Comparison of ENCODE assay signal across 18 cellular contexts in genomic region chr1:35033346-35033745, GRCh38. TPM values are rescaled to one million over a fixed set of nuclear protein-coding genes. Genes with fewer than 3 reads are reported as not detected.
DNase-seq lines count a peak whose midpoint lies in the region; ATAC-seq, FAIRE-seq and TF ChIP-seq lines count a peak whose summit lies in the region.
"Had no signal": no experiment of that assay in that cellular context is flagged by ENCODE, and none has a peak within 500 bp of the region (broad histone marks: within the 10 kb centered on the region; RNA-seq: fewer than 3 reads in every experiment).

No MANE protein-coding gene starts in this region.

- H3K9me2 ChIP-seq in PC-3 (replicated peaks; ENCODE audit: low read length) = no peaks in the 10 kb centered on the region

- in situ Hi-C loops in K562 (cut with MboI) = no loop called here

- no peak for TF ChIP-seq CTCF in CD4-positive, alpha-beta T cell (IDR thresholded peaks at IDR 0.05)
- TF ChIP-seq CTCF in HEK293 (tag by site-specific recombination; IDR thresholded peaks at IDR 0.05) (no peak), K562 (IDR thresholded peaks at IDR 0.05 in 2 of 3, conservative IDR thresholded peaks at IDR 0.05 in 1 of 3; ENCODE audit: insufficient read depth in 2 of 3, low read depth in 1 of 3, low read length in 3 of 3) (no peak), PC-3 (conservative IDR thresholded peaks at IDR 0.05; ENCODE audit: low read depth, low read length) (no peak)

- H3K4me2 ChIP-seq in K562 (ENCODE audit: insufficient read depth, low read length) (no peak overlapping the region), PC-3 (ENCODE audit: low read length) (no peak overlapping the region)
- H3K4me2 ChIP-seq: BLaER1 treated with 17β-estradiol and CSF1 and Interleukin-3, amounts not matched to agents 10 nM and 100 nM had no signal

- no peaks in the 10 kb centered on the region for H3F3A ChIP-seq in PC-3 (ENCODE audit: low read length, unreplicated experiment)

- H3K36me3 ChIP-seq in HEK293 (ENCODE audit: control insufficient read depth in 2 of 2, insufficient read depth in 1 of 2, low read length in 2 of 2) (peaks cover 0 to 4% of the 10 kb centered on the region in 2 experiments; a peak in 2 of 3 replicates), K562 (ENCODE audit: control insufficient read depth, insufficient read depth, low read length) (peaks cover 6% of the 10 kb centered on the region; the same call in 2 of the 3 replicates), PC-3 (ENCODE audit: low read depth, low read length) (no peaks in the 10 kb centered on the region)

- no peak overlapping the region for H3K27ac Mint-ChIP-seq in CD4-positive, alpha-beta T cell
- H3K27ac Mint-ChIP-seq: B cell, H9, HFFc6, IgD-negative memory B cell had no signal

- H3K27me3 ChIP-seq in CD4-positive, alpha-beta T cell (ENCODE audit: control insufficient read depth, insufficient read depth, low read length) = no peaks in the 10 kb centered on the region
- H3K27me3 ChIP-seq in K562 (ENCODE audit: control insufficient read depth in 2 of 2, insufficient read depth in 2 of 2, low read length in 2 of 2) (no peaks in the 10 kb centered on the region), PC-3 (ENCODE audit: low read length) (no peaks in the 10 kb centered on the region)
- H3K27me3 ChIP-seq: BLaER1 treated with 17β-estradiol and CSF1 and Interleukin-3, amounts not matched to agents 10 nM and 100 nM had no signal

- TF ChIP-seq RAD21 in K562 (CRISPR knock-in tag; conservative IDR thresholded peaks at IDR 0.05 in 1 of 2, IDR thresholded peaks at IDR 0.05 in 1 of 2) = no peak

- POLR2A ChIA-PET in CD4-positive, alpha-beta T cell (lab: Charles Lee) = no interaction called here
- POLR2A ChIA-PET in HEK293 (lab: Yijun Ruan, JAX) = no interaction called here
- POLR2A ChIA-PET in K562 (lab: Yijun Ruan, JAX) = no interaction called here
- POLR2A ChIA-PET in PC-3 (lab: Charles Lee; ENCODE audit: unreplicated experiment) = no interaction called here

- H2AFZ ChIP-seq in K562 (ENCODE audit: low read depth, low read length) (no peak overlapping the region), PC-3 (ENCODE audit: low read length) (no peak overlapping the region)

- H3K4me1 ChIP-seq in HEK293 (ENCODE audit: control insufficient read depth, insufficient read depth, low read length) (no peaks in the 10 kb centered on the region), K562 (replicated peaks in 1 of 2; ENCODE audit: control insufficient read depth in 2 of 2, insufficient read depth in 2 of 2, low read length in 2 of 2) (peaks cover 0 to 7% of the 10 kb centered on the region in 2 experiments; a peak in 3 of 5 replicates), PC-3 (ENCODE audit: insufficient read depth, low read length) (peaks cover 15% of the 10 kb centered on the region)
- H3K4me1 ChIP-seq: Caco-2 had no signal

- FAIRE-seq in K562 (lab: Jason Lieb, UNC) = no peak
- FAIRE-seq: D721Med, GM12891, GM18507, H1, HepG2 had no signal

- no peak for TF ChIP-seq POLR2A in K562 (conservative IDR thresholded peaks at IDR 0.05)

- no peak overlapping the region for H3K27ac ChIP-seq in CD4-positive, alpha-beta T cell (ENCODE audit: low read depth, low read length)
- no peak overlapping the region for H3K27ac ChIP-seq in HEK293 (ENCODE audit: extremely low read depth, low read depth, low read length)
- no peak overlapping the region for H3K27ac ChIP-seq in K562 (ENCODE audit: extremely low read depth, low read depth, low read length)
- H3K27ac ChIP-seq in PC-3 (ENCODE audit: low read length) = no peak overlapping the region
- H3K27ac ChIP-seq: BLaER1 treated with 17β-estradiol and CSF1 and Interleukin-3, amounts not matched to agents 10 nM and 100 nM had no signal

- no peaks in the 10 kb centered on the region for H3K9me3 ChIP-seq in CD4-positive, alpha-beta T cell (ENCODE audit: control insufficient read depth, low read length)
- no peaks in the 10 kb centered on the region for H3K9me3 ChIP-seq in HEK293 (ENCODE audit: control insufficient read depth, insufficient read depth, low read depth, low read length)
- peaks cover 15% of the 10 kb centered on the region for H3K9me3 ChIP-seq in K562 (replicated peaks; ENCODE audit: control insufficient read depth, insufficient read depth, low read depth, low read length)
- no peaks in the 10 kb centered on the region for H3K9me3 ChIP-seq in PC-3 (ENCODE audit: low read length)
- H3K9me3 ChIP-seq: Caco-2 had no signal

- H3K9ac ChIP-seq in K562 (ENCODE audit: insufficient read depth in 1 of 2, low read depth in 2 of 2, low read length in 2 of 2) = no peak overlapping the region
- H3K9ac ChIP-seq in PC-3 (ENCODE audit: low read length) = no peak overlapping the region
- H3K9ac ChIP-seq: BLaER1 treated with 17β-estradiol and CSF1 and Interleukin-3, amounts not matched to agents 10 nM and 100 nM had no signal

- no peak for DNase-seq in CD4-positive, alpha-beta T cell
- no peak for DNase-seq in K562 (ENCODE audit: extremely low read depth in 1 of 4, low spot score in 3 of 4)
- no peak for DNase-seq in PC-3
- DNase-seq in HCEC 1CT = no peak
- DNase-seq: Caco-2, H9, HFFc6, KG1 had no signal

- ATAC-seq in CD4-positive, alpha-beta T cell (ENCODE audit: poor library complexity) = no peak
- ATAC-seq in K562 (no peak), GM21529 (IDR thresholded peaks at IDR 0.05; ENCODE audit: unreplicated experiment) (no peak), PC-3 (no peak)
- ATAC-seq: HepG2 had no signal

- CTCF ChIA-PET in CD4-positive, alpha-beta T cell (lab: Charles Lee) = interaction anchor here (0.6 kb wide), 1 partner anchor 466 kb away, joined by 3 read pairs; no protein-coding TSS in a partner anchor
- CTCF ChIA-PET in HEK293 (lab: Yijun Ruan, JAX) (no interaction called here), K562 (lab: Yijun Ruan, JAX; ENCODE audit: low intra/inter-chr PET ratio) (no interaction called here), PC-3 (lab: Charles Lee) (no interaction called here)

- H3K4me3 ChIP-seq in HEK293 (ENCODE audit: low read depth, low read length) (no peak overlapping the region), K562 (no peak overlapping the region), PC-3 (ENCODE audit: low read length) (no peak overlapping the region)

- H3K36me3 Mint-ChIP-seq in CD4-positive, alpha-beta T cell (ENCODE audit: low read depth) = peaks cover 27% of the 10 kb centered on the region

- 42% methylated on average over 1 of the region's 1 CpG for WGBS in K562 (ENCODE audit: insufficient coverage, low coverage, missing lambda C conversion rate)

- no peak for TF ChIP-seq EP300 in K562 (IDR thresholded peaks at IDR 0.05; ENCODE audit: low read length)

- H4K20me1 ChIP-seq in K562 (replicated peaks; ENCODE audit: control insufficient read depth, insufficient read depth, low read length) (no peaks in the 10 kb centered on the region), PC-3 (ENCODE audit: low read length) (no peaks in the 10 kb centered on the region)
- H4K20me1 ChIP-seq: BLaER1 treated with 17β-estradiol and CSF1 and Interleukin-3, amounts not matched to agents 10 nM and 100 nM had no signal

- no peaks in the 10 kb centered on the region for H3K9me3 Mint-ChIP-seq in CD4-positive, alpha-beta T cell

- intact Hi-C loops in CD4-positive, alpha-beta T cell (cut with DNase I, micrococcal nuclease) = loop anchor here in 1 of 2 experiments (1.0 to 10.0 kb wide), 5 partner anchors 43 to 521 kb away; partner anchors contain the start of genes KIAA0319L, NCDN and SFPQ
- intact Hi-C loops in K562 (cut with micrococcal nuclease) (loop anchor here (5.0 to 10.0 kb wide), 2 partner anchors 104 to 151 kb away; no protein-coding TSS in a partner anchor), PC-3 (cut with micrococcal nuclease) (loop anchor here (2.0 to 10.0 kb wide), 3 partner anchors 44 to 231 kb away; partner anchors contain the start of genes SFPQ, ZMYM1 and ZMYM4)

- BruUV-seq in K562 (replicated peaks; lab: Mats Ljungman, UMichigan) = no TSS peak
- BruUV-seq in PC-3 (replicated peaks; lab: Mats Ljungman, UMichigan) = no TSS peak

- H3K9me1 ChIP-seq in K562 (ENCODE audit: control insufficient read depth, insufficient read depth, low read length) = no peaks in the 10 kb centered on the region

- no peaks in the 10 kb centered on the region for H3K27me3 Mint-ChIP-seq in CD4-positive, alpha-beta T cell
- H3K27me3 Mint-ChIP-seq: B cell, IgD-negative memory B cell had no signal

- peak overlapping the region; percentile 52 for H3K4me3 Mint-ChIP-seq in CD4-positive, alpha-beta T cell
- H3K4me3 Mint-ChIP-seq: B cell, H9, HFFc6 had no signal

- peaks cover 26% of the 10 kb centered on the region for H3K79me2 ChIP-seq in K562 (ENCODE audit: control insufficient read depth, insufficient read depth, low read length)
- H3K79me2 ChIP-seq in PC-3 (ENCODE audit: low read length) = peaks cover 20% of the 10 kb centered on the region

- H3K4me1 Mint-ChIP-seq in CD4-positive, alpha-beta T cell (ENCODE audit: low read depth) = peaks cover 31% of the 10 kb centered on the region

RNA-seq across cellular contexts. Expression of gene ZMYM6, which starts 1.6 kb away (rescaled TPM):
- total RNA-seq in CD4-positive, alpha-beta T cell = 10 to 100 TPM; 23.6 to 30.3 TPM
- total RNA-seq in K562 (2011; cell fraction: chromatin; rRNA removed; ENCODE audit: low replicate concordance) = 68.5 and 124 TPM in 2 replicates
- total RNA-seq in K562 (2011; cell fraction: nucleolus; rRNA removed) = 42.4 and 49.6 TPM in 2 replicates
- total RNA-seq in K562 (2011; cell fraction: nucleoplasm; rRNA removed) = 65.0 and 87.1 TPM in 2 replicates
- 8.9 and 9.0 TPM in 2 replicates for total RNA-seq in K562 (2014; rRNA removed)
- total RNA-seq in K562 (2014; rRNA removed; fragmentation: Illumina TruSeq; extraction: Trizol) = 19.7 and 20.8 TPM in 2 replicates
- total RNA-seq in K562 (2015; rRNA removed; fragmentation: Illumina TruSeq; extraction: Trizol) = 15.8 and 18.7 TPM in 2 replicates
- 19.3 and 21.4 TPM in 2 replicates for total RNA-seq in K562 (2021)
- 19.6 and 22.6 TPM in 2 replicates for polyA plus RNA-seq in K562 (2011; rRNA removed)
- 6.0 and 11.4 TPM in 2 replicates for polyA plus RNA-seq in K562 (2011; cell fraction: cytosol; rRNA removed)
- 48.1 and 49.8 TPM in 2 replicates for polyA plus RNA-seq in K562 (2011; cell fraction: nucleus; rRNA removed)
- 13.0 and 15.5 TPM in 2 replicates for polyA plus RNA-seq in K562 (2012)
- polyA plus RNA-seq in K562 (2014; fragmentation: Illumina TruSeq; extraction: Trizol) = 16.6 and 21.6 TPM in 2 replicates
- polyA plus RNA-seq in K562 (2014; fragmentation: Nextera tagmentation; extraction: Ambion mirVana) = 10 to 100 TPM; 14.6 to 21.9 TPM
- 15.8 TPM in 2 replicates for polyA plus RNA-seq in K562 (2014; rRNA removed)
- 20.9 and 33.6 TPM in 2 replicates for polyA minus RNA-seq in K562 (2011; rRNA and poly(A)+ RNA removed)
- polyA minus RNA-seq in K562 (2011; cell fraction: cytosol; rRNA and poly(A)+ RNA removed) = 8.9 and 29.3 TPM in 2 replicates
- polyA minus RNA-seq in K562 (2011; cell fraction: nucleus; rRNA and poly(A)+ RNA removed) = 33.1 and 54.0 TPM in 2 replicates
- 11.8 and 14.4 TPM in 2 replicates for total RNA-seq in PC-3 (2014; rRNA removed)

RNA-seq across cellular contexts. Expression of gene ZMYM1, which starts 45.8 kb away (rescaled TPM):
- 1 to 10 TPM; 6.3 to 6.7 TPM for total RNA-seq in CD4-positive, alpha-beta T cell
- total RNA-seq in K562 (2011; cell fraction: chromatin; rRNA removed; ENCODE audit: low replicate concordance) = 52.0 and 81.1 TPM in 2 replicates
- 19.8 and 24.6 TPM in 2 replicates for total RNA-seq in K562 (2011; cell fraction: nucleolus; rRNA removed)
- total RNA-seq in K562 (2011; cell fraction: nucleoplasm; rRNA removed) = 35.9 and 38.6 TPM in 2 replicates
- total RNA-seq in K562 (2014; rRNA removed) (8.0 and 10.6 TPM in 2 replicates), K562 (2014; rRNA removed; fragmentation: Illumina TruSeq; extraction: Trizol) (23.9 and 25.1 TPM in 2 replicates), K562 (2015; rRNA removed; fragmentation: Illumina TruSeq; extraction: Trizol) (20.5 and 24.5 TPM in 2 replicates), K562 (2021) (18.6 and 20.3 TPM in 2 replicates), PC-3 (2014; rRNA removed) (13.6 and 17.0 TPM in 2 replicates)
- polyA plus RNA-seq in K562 (2011; rRNA removed) (25.4 and 27.0 TPM in 2 replicates), K562 (2014; fragmentation: Illumina TruSeq; extraction: Trizol) (12.2 and 15.8 TPM in 2 replicates), K562 (2014; fragmentation: Nextera tagmentation; extraction: Ambion mirVana) (10 to 100 TPM in 1 of 2 experiments, 1 to 10 TPM in 1; 8.8 to 14.2 TPM), K562 (2014; rRNA removed) (7.5 and 8.6 TPM in 2 replicates)
- 6.5 and 12.9 TPM in 2 replicates for polyA plus RNA-seq in K562 (2011; cell fraction: cytosol; rRNA removed)
- 21.6 and 24.5 TPM in 2 replicates for polyA plus RNA-seq in K562 (2011; cell fraction: nucleus; rRNA removed)
- polyA plus RNA-seq in K562 (2012) = 7.5 and 8.5 TPM in 2 replicates
- polyA minus RNA-seq in K562 (2011; rRNA and poly(A)+ RNA removed) = 63.3 and 94.2 TPM in 2 replicates
- 17.0 and 20.5 TPM in 2 replicates for polyA minus RNA-seq in K562 (2011; cell fraction: cytosol; rRNA and poly(A)+ RNA removed)
- polyA minus RNA-seq in K562 (2011; cell fraction: nucleus; rRNA and poly(A)+ RNA removed) = 7.1 and 24.3 TPM in 2 replicates

RNA-seq across cellular contexts. Expression of gene TMEM35B, which starts 48.2 kb away (rescaled TPM):
- total RNA-seq in CD4-positive, alpha-beta T cell = 1 to 10 TPM in 1 of 2 experiments, under 1 TPM in 1; 0.85 to 2.3 TPM
- 9.8 and 19.4 TPM in 2 replicates for total RNA-seq in K562 (2011; cell fraction: chromatin; rRNA removed; ENCODE audit: low replicate concordance)
- 37.8 and 41.2 TPM in 2 replicates for total RNA-seq in K562 (2011; cell fraction: nucleolus; rRNA removed)
- 37.2 and 43.2 TPM in 2 replicates for total RNA-seq in K562 (2011; cell fraction: nucleoplasm; rRNA removed)
- total RNA-seq in K562 (2014; rRNA removed) = 11.4 and 13.1 TPM in 2 replicates
- total RNA-seq in K562 (2014; rRNA removed; fragmentation: Illumina TruSeq; extraction: Trizol) = 18.9 and 19.8 TPM in 2 replicates
- total RNA-seq in K562 (2015; rRNA removed; fragmentation: Illumina TruSeq; extraction: Trizol) = 11.4 and 11.7 TPM in 2 replicates
- total RNA-seq in K562 (2021) = 15.6 and 17.3 TPM in 2 replicates
- polyA plus RNA-seq in K562 (2011; rRNA removed) = 42.7 and 43.5 TPM in 2 replicates
- polyA plus RNA-seq in K562 (2011; cell fraction: cytosol; rRNA removed) = 30.7 and 36.1 TPM in 2 replicates
- polyA plus RNA-seq in K562 (2011; cell fraction: nucleus; rRNA removed) = 15.2 and 18.2 TPM in 2 replicates
- 31.1 and 33.9 TPM in 2 replicates for polyA plus RNA-seq in K562 (2012)
- polyA plus RNA-seq in K562 (2014; fragmentation: Illumina TruSeq; extraction: Trizol) = 18.5 and 21.4 TPM in 2 replicates
- 100 to 1,000 TPM; 123 to 142 TPM for polyA plus RNA-seq in K562 (2014; fragmentation: Nextera tagmentation; extraction: Ambion mirVana)
- polyA plus RNA-seq in K562 (2014; rRNA removed) = 21.6 and 21.8 TPM in 2 replicates
- 15.9 and 16.5 TPM in 2 replicates for polyA minus RNA-seq in K562 (2011; rRNA and poly(A)+ RNA removed)
- polyA minus RNA-seq in K562 (2011; cell fraction: cytosol; rRNA and poly(A)+ RNA removed) = 3.9 and 13.7 TPM in 2 replicates
- 3.7 and 4.2 TPM in 2 replicates for polyA minus RNA-seq in K562 (2011; cell fraction: nucleus; rRNA and poly(A)+ RNA removed)
- total RNA-seq in PC-3 (2014; rRNA removed) = 10.7 and 10.9 TPM in 2 replicates
